1 cellular context compared by ENCODE assay signal in genomic region chr9:129552064-129552463, GRCh38.
TF ChIP-seq lines count a peak whose summit lies in the region.

No MANE protein-coding gene starts in this region.

TF ChIP-seq in HEK293, 187 proteins besides CTCF, POLR2A, EP300 and RAD21:
- peak; percentile 70; the same call in 1 of the 2 replicates for TF ChIP-seq REST (tag by site-specific recombination; IDR thresholded peaks at IDR 0.05)
- no peak for TF ChIP-seq ZNF121 (tag by site-specific recombination; IDR thresholded peaks at IDR 0.05)
- TF ChIP-seq ZNF292 (tag by site-specific recombination; IDR thresholded peaks at IDR 0.05; ENCODE audit: borderline replicate concordance, low read depth), result no peak
